ENCODE assay signal across 19 cellular contexts in genomic region chr20:63620991-63621390, GRCh38.
"Had no signal": no experiment of that assay in that cellular context is flagged by ENCODE, and none has a peak within 500 bp of the region (broad histone marks: within the 10 kb centered on the region; RNA-seq: fewer than 3 reads in every experiment).

No MANE protein-coding gene starts in this region.

- H3K4me3 ChIP-seq: adrenal gland, body of pancreas had no signal

- H3K9me3 Mint-ChIP-seq: activated naive CD4-positive, alpha-beta T cell treated with anti-CD3 and anti-CD28 coated beads for 36 hours; immature natural killer cell; stimulated activated naive B cell treated with anti-CD40 and anti-IgM and Interleukin-4, amounts not matched to agents 10 μg/mL and 1 μg/mL and 100 μg/mL, for 72 hours had no signal

- H3K4me3 Mint-ChIP-seq: activated CD8-positive, alpha-beta T cell treated with anti-CD3 and anti-CD28 coated beads, Interleukin-2, amount 10 ng/mL, durations not matched to agents 7 days and 5 days; activated naive CD4-positive, alpha-beta T cell treated with anti-CD3 and anti-CD28 coated beads for 36 hours; immature natural killer cell; stimulated activated naive B cell treated with anti-CD40 and anti-IgM and Interleukin-4, amounts not matched to agents 10 μg/mL and 1 μg/mL and 100 μg/mL, for 72 hours had no signal

- H3K27me3 ChIP-seq: adrenal gland, body of pancreas, neutrophil had no signal

- DNase-seq: activated CD4-positive, alpha-beta T cell treated with anti-CD3 and anti-CD28 coated beads for 4 hours; activated CD8-positive, alpha-beta memory T cell treated with anti-CD3 and anti-CD28 coated beads, Interleukin-2, amount 50 U/mL, for 48 hours; activated CD8-positive, alpha-beta T cell treated with anti-CD3 and anti-CD28 coated beads, Interleukin-2, amount 10 ng/mL, durations not matched to agents 7 days and 5 days; activated naive CD4-positive, alpha-beta T cell treated with anti-CD3 and anti-CD28 coated beads for 36 hours; adrenal gland; body of pancreas; dermis blood vessel endothelial cell; immature natural killer cell; left colon; mesenchymal stem cell; small intestine; stimulated activated naive B cell treated with anti-CD40 and anti-IgM and Interleukin-4, amounts not matched to agents 10 μg/mL and 1 μg/mL and 100 μg/mL, for 72 hours; substantia nigra; SW 1271; T1000; trophoblast cell; WERI-Rb-1 had no signal

- ATAC-seq: activated CD8-positive, alpha-beta T cell treated with anti-CD3 and anti-CD28 coated beads, Interleukin-2, amount 10 ng/mL, durations not matched to agents 7 days and 5 days; body of pancreas; esophagus mucosa; left colon; stimulated activated naive B cell treated with anti-CD40 and anti-IgM and Interleukin-4, amounts not matched to agents 10 μg/mL and 1 μg/mL and 100 μg/mL, for 72 hours had no signal

- FAIRE-seq: small intestine had no signal

- H3K27ac Mint-ChIP-seq: activated CD8-positive, alpha-beta T cell treated with anti-CD3 and anti-CD28 coated beads, Interleukin-2, amount 10 ng/mL, durations not matched to agents 7 days and 5 days; activated naive CD4-positive, alpha-beta T cell treated with anti-CD3 and anti-CD28 coated beads for 36 hours had no signal

- H3K27ac ChIP-seq: body of pancreas, neutrophil, WERI-Rb-1 had no signal

- H3K27me3 Mint-ChIP-seq: stimulated activated naive B cell treated with anti-CD40 and anti-IgM and Interleukin-4, amounts not matched to agents 10 μg/mL and 1 μg/mL and 100 μg/mL, for 72 hours had no signal

- H3K9me3 ChIP-seq: adrenal gland, body of pancreas, neutrophil had no signal
